In genomic region chr21:31201548-31201947, GRCh38 we compare ENCODE assay signal across 12 cellular contexts.
DNase-seq lines count a peak whose midpoint lies in the region; ATAC-seq and TF ChIP-seq lines count a peak whose summit lies in the region.
"Had no signal": no experiment of that assay in that cellular context is flagged by ENCODE, and none has a peak within 500 bp of the region (broad histone marks: within the 10 kb centered on the region; RNA-seq: fewer than 3 reads in every experiment).

No MANE protein-coding gene starts in this region.

- H3K27ac ChIP-seq in ascending aorta (peak overlapping the region; percentile 53), mucosa of rectum (ENCODE audit: low read depth in 2 of 2, low read length in 2 of 2) (peak overlapping the region; percentile 9 to 17), neuronal stem cell (replicated peaks; ENCODE audit: low read length) (no peak overlapping the region)
- H3K27ac ChIP-seq: neutrophil had no signal

- H3K4me3 ChIP-seq in ascending aorta, result no peak overlapping the region
- H3K4me3 ChIP-seq in mucosa of rectum (ENCODE audit: low read length in 2 of 2), result no peak overlapping the region
- no peak overlapping the region for H3K4me3 ChIP-seq in neuronal stem cell (ENCODE audit: low read length in 2 of 2)

- no peaks in the 10 kb centered on the region for H3K9me3 Mint-ChIP-seq in glutamatergic neuron (ENCODE audit: unreplicated experiment)
- H3K9me3 Mint-ChIP-seq: stimulated activated naive CD8-positive, alpha-beta T cell treated with anti-CD3 and anti-CD28 coated beads, Interleukin-15, Interleukin-2, amounts not matched to agents 100 ng/mL and 50 ng/mL, for 24 hours had no signal

- H2BK12ac ChIP-seq in neuronal stem cell (ENCODE audit: low read length), result no peak overlapping the region

- no peak overlapping the region for H3K4ac ChIP-seq in neuronal stem cell (ENCODE audit: low read length)

- no peak overlapping the region for H2AK5ac ChIP-seq in neuronal stem cell (ENCODE audit: low read depth, low read length)

- no peak overlapping the region for H2BK120ac ChIP-seq in neuronal stem cell (ENCODE audit: low read depth, low read length)

- H4K8ac ChIP-seq in neuronal stem cell (ENCODE audit: low read depth, low read length), result no peak overlapping the region

- no peak overlapping the region for H3K4me3 Mint-ChIP-seq in glutamatergic neuron (ENCODE audit: unreplicated experiment)
- H3K4me3 Mint-ChIP-seq: stimulated activated naive CD8-positive, alpha-beta T cell treated with anti-CD3 and anti-CD28 coated beads, Interleukin-15, Interleukin-2, amounts not matched to agents 100 ng/mL and 50 ng/mL, for 24 hours had no signal

- intact Hi-C loops in ascending aorta (cut with DNase I), result loop anchor here (10.0 kb wide), 1 partner anchor 533 kb away; the partner anchor contains the start of gene SCAF4

- H3K27me3 Mint-ChIP-seq in glutamatergic neuron (ENCODE audit: unreplicated experiment), result no peaks in the 10 kb centered on the region
- H3K27me3 Mint-ChIP-seq: stimulated activated naive CD8-positive, alpha-beta T cell treated with anti-CD3 and anti-CD28 coated beads, Interleukin-15, Interleukin-2, amounts not matched to agents 100 ng/mL and 50 ng/mL, for 24 hours had no signal

- H3K36me3 Mint-ChIP-seq in glutamatergic neuron (ENCODE audit: unreplicated experiment), result no peaks in the 10 kb centered on the region

- no peak overlapping the region for H3K27ac Mint-ChIP-seq in glutamatergic neuron (ENCODE audit: unreplicated experiment)
- H3K27ac Mint-ChIP-seq: stimulated activated naive CD8-positive, alpha-beta T cell treated with anti-CD3 and anti-CD28 coated beads, Interleukin-15, Interleukin-2, amounts not matched to agents 100 ng/mL and 50 ng/mL, for 24 hours had no signal

- H3K9me3 ChIP-seq in ascending aorta, result no peaks in the 10 kb centered on the region
- no peaks in the 10 kb centered on the region for H3K9me3 ChIP-seq in mucosa of rectum (ENCODE audit: control insufficient read depth in 2 of 2, low read length in 2 of 2)
- H3K9me3 ChIP-seq in neuronal stem cell (replicated peaks in 1 of 2; ENCODE audit: control insufficient read depth in 2 of 2, insufficient read depth in 1 of 2, low read depth in 1 of 2, low read length in 2 of 2), result peaks cover 0 to 5% of the 10 kb centered on the region in 2 donors
- H3K9me3 ChIP-seq: neutrophil had no signal

- TF ChIP-seq CTCF in ascending aorta (IDR thresholded peaks at IDR 0.05) (no peak), glutamatergic neuron (IDR thresholded peaks at IDR 0.05; ENCODE audit: partially characterized antibody, unreplicated experiment) (no peak)

- no peak overlapping the region for H4K91ac ChIP-seq in neuronal stem cell (ENCODE audit: low read depth, low read length, poor library complexity)

- ATAC-seq in HG02981 (IDR thresholded peaks at IDR 0.05; ENCODE audit: unreplicated experiment), result peak; percentile 68
- ATAC-seq: HCT116 had no signal

- no peaks in the 10 kb centered on the region for H3K79me1 ChIP-seq in neuronal stem cell (ENCODE audit: low read depth, low read length)

- no peak overlapping the region for H3K14ac ChIP-seq in neuronal stem cell (ENCODE audit: low read length)

- no peak overlapping the region for H3K9ac ChIP-seq in mucosa of rectum (ENCODE audit: low read depth in 1 of 2, low read length in 2 of 2)
- no peak overlapping the region for H3K9ac ChIP-seq in neuronal stem cell (ENCODE audit: low read depth, low read length, poor library complexity)

- H2BK5ac ChIP-seq in neuronal stem cell (ENCODE audit: low read length), result no peak overlapping the region

- no CpG with 5 or more reads among the region's 3 CpGs for WGBS in neuronal stem cell (ENCODE audit: extremely low coverage in 2 of 2, insufficient read length in 2 of 2, insufficient replicate concordance in 1 of 2), 2 donors

- H2AFZ ChIP-seq in neuronal stem cell (ENCODE audit: low read length), result no peak overlapping the region

- no peak overlapping the region for H3K23ac ChIP-seq in neuronal stem cell (ENCODE audit: low read depth, low read length, poor library complexity)

- H2BK15ac ChIP-seq in neuronal stem cell (ENCODE audit: low read length), result no peak overlapping the region

- H3K4me2 ChIP-seq in neuronal stem cell (ENCODE audit: insufficient read depth, low read length, poor library complexity, severe bottlenecking), result no peak overlapping the region

- H3K27me3 ChIP-seq in ascending aorta, result no peaks in the 10 kb centered on the region
- H3K27me3 ChIP-seq in mucosa of rectum (ENCODE audit: control insufficient read depth in 2 of 2, insufficient read depth in 2 of 2, low read length in 2 of 2), result no peaks in the 10 kb centered on the region
- no peaks in the 10 kb centered on the region for H3K27me3 ChIP-seq in neuronal stem cell (ENCODE audit: control insufficient read depth in 3 of 3, insufficient read depth in 3 of 3, low read depth in 1 of 3, low read length in 3 of 3)
- H3K27me3 ChIP-seq: neutrophil had no signal

- no peaks in the 10 kb centered on the region for H3K36me3 ChIP-seq in ascending aorta
- no peaks in the 10 kb centered on the region for H3K36me3 ChIP-seq in mucosa of rectum (ENCODE audit: control insufficient read depth in 2 of 2, insufficient read depth in 2 of 2, low read length in 2 of 2)
- H3K36me3 ChIP-seq in neuronal stem cell (replicated peaks in 1 of 2; ENCODE audit: control insufficient read depth in 2 of 2, insufficient read depth in 2 of 2, low read length in 2 of 2), result peaks cover 1 to 35% of the 10 kb centered on the region in 2 donors
- H3K36me3 ChIP-seq: neutrophil had no signal

- DNase-seq in CD1c-positive myeloid dendritic cell (ENCODE audit: extremely low spot score) (peak; percentile 94), ascending aorta (ENCODE audit: low spot score in 2 of 2) (peak; percentile 10 to 82), neuronal stem cell (ENCODE audit: low spot score) (no peak), middle frontal gyrus (ENCODE audit: extremely low spot score, low spot score) (no peak), HCEC 1CT (no peak), glutamatergic neuron (no peak)
- DNase-seq: NCI-H2171 treated with DMSO at 0.1 percent for 48 hours had no signal

- H3K4me1 Mint-ChIP-seq in glutamatergic neuron (ENCODE audit: low read depth, unreplicated experiment), result peaks cover 3% of the 10 kb centered on the region

- no peak overlapping the region for H3K18ac ChIP-seq in neuronal stem cell (ENCODE audit: low read length)

- H3K4me1 ChIP-seq in ascending aorta (no peaks in the 10 kb centered on the region), mucosa of rectum (ENCODE audit: control insufficient read depth in 2 of 2, insufficient read depth in 2 of 2, low read length in 2 of 2) (no peaks in the 10 kb centered on the region), neuronal stem cell (ENCODE audit: control insufficient read depth in 2 of 2, insufficient read depth in 1 of 2, low read depth in 1 of 2, low read length in 2 of 2) (peaks cover 2% of the 10 kb centered on the region in 2 donors)

Comparison
In these comparisons a context has a peak if more than half of its experiments do, and no peak if none do; other contexts are left out.
1. DNase-seq: peak in CD1c-positive myeloid dendritic cell (single experiment) and ascending aorta (2 of 2); none in neuronal stem cell (single experiment), middle frontal gyrus (single experiment), HCEC 1CT (single experiment) and glutamatergic neuron (single experiment).